Comparison of ENCODE assay signal across 22 cellular contexts in the genomic region with DNA sequence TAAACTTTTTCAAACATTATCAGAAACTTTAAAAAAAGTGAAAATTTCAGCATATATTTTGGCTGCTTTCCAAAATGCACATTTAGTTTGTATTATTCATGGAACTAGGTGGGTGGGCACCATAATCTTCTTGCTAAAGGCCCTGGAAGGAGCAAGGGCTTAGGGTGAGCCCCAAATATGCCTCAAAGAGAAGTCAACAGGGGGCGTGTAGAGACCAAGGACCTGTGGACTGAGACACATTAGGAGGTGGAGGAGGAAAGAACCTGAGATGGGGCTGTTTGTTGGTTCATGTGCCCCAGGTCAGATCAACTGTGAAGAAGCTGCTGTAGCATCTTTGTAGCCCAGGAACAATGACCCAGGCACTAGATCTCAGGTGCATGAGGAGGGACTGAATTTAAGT.
"Had no signal": no experiment of that assay in that cellular context is flagged by ENCODE, and none has a peak within 500 bp of the region (broad histone marks: within the 10 kb centered on the region; RNA-seq: fewer than 3 reads in every experiment).

No MANE protein-coding gene starts in this region.

- ATAC-seq: activated CD8-positive, alpha-beta T cell treated with anti-CD3 and anti-CD28 coated beads for 36 hours; activated naive CD8-positive, alpha-beta T cell treated with anti-CD3 and anti-CD28 coated beads, Interleukin-2, amount 50 U/mL, for 24 hours; activated T-cell treated with anti-CD3 and anti-CD28 coated beads, Interleukin-2, amount 50 U/mL, for 4 hours; activated T-helper 17 cell treated with anti-CD3 and anti-CD28 coated beads, Interleukin-2, amount 50 U/mL, for 72 hours; effector memory CD8-positive, alpha-beta T cell had no signal

- H3K27ac Mint-ChIP-seq: activated B cell treated with CpG ODN at 0.5 μM for 24 hours; activated CD8-positive, alpha-beta T cell treated with anti-CD3 and anti-CD28 coated beads for 36 hours; activated naive CD8-positive, alpha-beta T cell treated with anti-CD3 and anti-CD28 coated beads, Interleukin-2, amount 50 U/mL, for 24 hours; activated T-helper 17 cell treated with anti-CD3 and anti-CD28 coated beads, Interleukin-2, amount 50 U/mL, for 72 hours; effector memory CD8-positive, alpha-beta T cell; naive B cell; T-helper 2 cell treated with Interferon-gamma antibody and Interleukin-4, amounts not matched to agents 5 μg/mL and 100 μg/mL, for 36 hours had no signal

- H3K36me3 Mint-ChIP-seq: naive B cell had no signal

- H3K4me2 ChIP-seq: hepatocyte had no signal

- H3K27me3 ChIP-seq: colonic mucosa, hepatocyte, spleen, testis, transverse colon had no signal

- H3K4me3 Mint-ChIP-seq: activated B cell treated with CpG ODN at 0.5 μM for 24 hours; activated CD8-positive, alpha-beta T cell treated with anti-CD3 and anti-CD28 coated beads for 36 hours; activated naive CD8-positive, alpha-beta T cell treated with anti-CD3 and anti-CD28 coated beads, Interleukin-2, amount 50 U/mL, for 24 hours; activated T-cell treated with anti-CD3 and anti-CD28 coated beads, Interleukin-2, amount 50 U/mL, for 4 hours; activated T-helper 17 cell treated with anti-CD3 and anti-CD28 coated beads, Interleukin-2, amount 50 U/mL, for 72 hours; effector memory CD8-positive, alpha-beta T cell; naive B cell; neural crest cell; T-helper 2 cell treated with Interferon-gamma antibody and Interleukin-4, amounts not matched to agents 5 μg/mL and 100 μg/mL, for 36 hours had no signal

- H3K4me3 ChIP-seq: colonic mucosa, gastroesophageal sphincter, hepatocyte, spleen, testis, transverse colon had no signal

- H3K27me3 Mint-ChIP-seq: activated B cell treated with CpG ODN at 0.5 μM for 24 hours had no signal

- H2AFZ ChIP-seq: hepatocyte had no signal

- H3K79me2 ChIP-seq: hepatocyte had no signal

- H3K4me1 Mint-ChIP-seq: activated B cell treated with CpG ODN at 0.5 μM for 24 hours; activated naive CD8-positive, alpha-beta T cell treated with anti-CD3 and anti-CD28 coated beads, Interleukin-2, amount 50 U/mL, for 24 hours; activated T-helper 17 cell treated with anti-CD3 and anti-CD28 coated beads, Interleukin-2, amount 50 U/mL, for 72 hours; naive B cell had no signal

- H3K4me1 ChIP-seq: colonic mucosa, gastroesophageal sphincter, transverse colon had no signal

- H3K27ac ChIP-seq: colonic mucosa, gastroesophageal sphincter, hepatocyte, testis, transverse colon had no signal

- H3K9me3 Mint-ChIP-seq: activated CD8-positive, alpha-beta T cell treated with anti-CD3 and anti-CD28 coated beads for 36 hours; activated naive CD8-positive, alpha-beta T cell treated with anti-CD3 and anti-CD28 coated beads, Interleukin-2, amount 50 U/mL, for 24 hours; activated T-cell treated with anti-CD3 and anti-CD28 coated beads, Interleukin-2, amount 50 U/mL, for 4 hours; activated T-helper 17 cell treated with anti-CD3 and anti-CD28 coated beads, Interleukin-2, amount 50 U/mL, for 72 hours; effector memory CD8-positive, alpha-beta T cell; T-helper 2 cell treated with Interferon-gamma antibody and Interleukin-4, amounts not matched to agents 5 μg/mL and 100 μg/mL, for 36 hours had no signal

- DNase-seq: activated B cell treated with CpG ODN at 0.5 μM for 24 hours; activated CD4-positive, alpha-beta T cell treated with anti-CD3 and anti-CD28 coated beads, Interleukin-2, amount 50 U/mL, for 1 hour; activated CD8-positive, alpha-beta T cell treated with anti-CD3 and anti-CD28 coated beads for 36 hours; activated gamma-delta T cell treated with Interleukin-2 at 50 U/mL for 16 hours; activated naive CD4-positive, alpha-beta T cell treated with anti-CD3 and anti-CD28 coated beads, Interleukin-2, amount 50 U/mL, for 16 hours; activated naive CD8-positive, alpha-beta T cell treated with anti-CD3 and anti-CD28 coated beads, Interleukin-2, amount 50 U/mL, for 24 hours; activated T-cell treated with anti-CD3 and anti-CD28 coated beads, Interleukin-2, amount 50 U/mL, for 4 hours; colonic mucosa; effector memory CD8-positive, alpha-beta T cell; islet precursor cell; mammary epithelial cell; naive B cell; spleen; stimulated activated naive CD4-positive, alpha-beta T cell; T-helper 1 cell; transverse colon had no signal

- H3K36me3 ChIP-seq: colonic mucosa, gastroesophageal sphincter, spleen, transverse colon had no signal

- H3K9me3 ChIP-seq: colonic mucosa, gastroesophageal sphincter, spleen, testis, transverse colon had no signal
